ENCODE assay signal across 8 cellular contexts in the genomic region with DNA sequence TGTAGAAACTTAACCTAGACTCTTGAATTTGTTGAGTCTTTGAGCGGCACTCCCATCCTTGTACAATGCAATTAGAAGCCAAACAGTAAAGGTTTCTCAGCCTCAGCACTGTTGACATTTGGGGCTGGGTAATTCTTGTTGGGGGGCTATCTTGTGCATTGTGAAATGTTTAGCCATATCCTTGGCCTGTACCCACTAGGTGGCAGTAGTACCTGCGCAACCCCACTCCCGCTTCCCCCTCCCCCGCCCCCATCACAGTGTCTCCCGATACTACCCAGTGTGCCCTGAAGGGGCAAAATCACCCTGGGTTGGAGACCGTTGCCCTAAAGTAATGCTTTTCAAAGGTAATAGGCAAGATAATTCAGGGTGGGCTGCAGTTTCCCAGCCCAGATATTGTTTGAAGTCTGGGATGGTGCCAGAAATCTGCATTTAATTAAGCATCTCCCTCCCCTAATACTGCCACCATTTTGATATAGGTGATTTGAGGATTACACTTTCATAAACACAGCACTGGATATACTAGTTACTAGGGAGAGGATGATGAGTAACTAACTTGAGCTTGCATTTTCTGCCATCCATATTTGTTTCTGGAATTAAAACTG. TPM values are rescaled to one million over a fixed set of nuclear protein-coding genes. Genes with fewer than 3 reads are reported as not detected.
DNase-seq lines count a peak whose midpoint lies in the region; ATAC-seq and TF ChIP-seq lines count a peak whose summit lies in the region.

No MANE protein-coding gene starts in this region.

- H3K27ac Mint-ChIP-seq in CD14-positive monocyte: no peak overlapping the region
- peak overlapping the region in 1 of 2 donors; percentile 34 for H3K27ac Mint-ChIP-seq in natural killer cell

- peaks cover 19% of the 10 kb centered on the region for H3K4me1 Mint-ChIP-seq in CD14-positive monocyte
- peaks cover 22 to 28% of the 10 kb centered on the region in 2 donors for H3K4me1 Mint-ChIP-seq in natural killer cell

- intact Hi-C loops in CD14-positive monocyte (cut with micrococcal nuclease) (loop anchor here (5.0 to 10.0 kb wide), 2 partner anchors 122 to 125 kb away; no protein-coding TSS in a partner anchor), natural killer cell (cut with micrococcal nuclease) (loop anchor here (1.0 to 10.0 kb wide), 6 partner anchors 27 to 207 kb away; a partner anchor contains a TSS)

- H3K9me3 Mint-ChIP-seq in CD14-positive monocyte (no peaks in the 10 kb centered on the region), natural killer cell (no peaks in the 10 kb centered on the region)

- H3K4me3 Mint-ChIP-seq in CD14-positive monocyte (no peak overlapping the region), natural killer cell (peak overlapping the region; percentile 69)

- ATAC-seq in natural killer cell (peak; percentile 64 to 80 (median 68)), HG03280 (IDR thresholded peaks at IDR 0.05; ENCODE audit: unreplicated experiment) (no peak)
- ATAC-seq in stimulated activated naive CD8-positive, alpha-beta T cell treated with anti-CD3 and anti-CD28 coated beads, Interleukin-15, Interleukin-2, amounts not matched to agents 100 U/mL and 50 U/mL, for 24 hours: peak; percentile 53

- DNase-seq in CD14-positive monocyte (ENCODE audit: low spot score) (peak; percentile 52), HK-2 (ENCODE audit: unreplicated experiment) (peak; percentile 59), NOMO-1 treated with dmso at 0.1 percent for 144 hours (lab: John Stamatoyannopoulos, UW; ENCODE audit: unreplicated experiment) (peak; percentile 23), epithelial cell of esophagus (ENCODE audit: low read depth) (peak; percentile 77), natural killer cell (peak; percentile 39)
- peak; percentile 77 for DNase-seq in activated CD8-positive, alpha-beta memory T cell treated with anti-CD3 and anti-CD28 coated beads, Interleukin-2, amount 50 U/mL, for 48 hours
- DNase-seq in stimulated activated naive CD8-positive, alpha-beta T cell treated with anti-CD3 and anti-CD28 coated beads, Interleukin-15, Interleukin-2, amounts not matched to agents 100 U/mL and 50 U/mL, for 24 hours: peak; percentile 81

- H3K27me3 Mint-ChIP-seq in CD14-positive monocyte (ENCODE audit: low read depth in 3 of 3) (peaks cover 0 to 2% (median under 1%) of the 10 kb centered on the region in 3 donors), natural killer cell (ENCODE audit: low read depth in 2 of 2) (no peaks in the 10 kb centered on the region)

- TF ChIP-seq CTCF in CD14-positive monocyte (IDR thresholded peaks at IDR 0.05): peak; percentile 72
- peak; percentile 67 for TF ChIP-seq CTCF in epithelial cell of esophagus (IDR thresholded peaks at IDR 0.05; ENCODE audit: insufficient read depth, low read depth, low read length, missing control alignments)
- peak; percentile 81 for TF ChIP-seq CTCF in natural killer cell (IDR thresholded peaks at IDR 0.05)

- peaks cover 30 to 37% of the 10 kb centered on the region in 2 donors for H3K36me3 Mint-ChIP-seq in CD14-positive monocyte
- H3K36me3 Mint-ChIP-seq in natural killer cell: no peaks in the 10 kb centered on the region

- peak overlapping the region; percentile 22 for H3K4me3 ChIP-seq in epithelial cell of esophagus (ENCODE audit: low read length)

RNA-seq across cellular contexts. Expression of a gene that starts 1.8 kb away (rescaled TPM):
- polyA plus RNA-seq in CD14-positive monocyte: 100 to 1,000 TPM; 901 to 924 TPM
- 100 to 1,000 TPM; 152 to 189 (median 163) TPM for total RNA-seq in natural killer cell

RNA-seq across cellular contexts. Expression of a gene that starts 6.4 kb away (rescaled TPM):
- polyA plus RNA-seq in CD14-positive monocyte: 10 to 100 TPM; 57.0 to 61.9 TPM
- 10 to 100 TPM; 21.3 to 25.8 (median 24.2) TPM for total RNA-seq in natural killer cell

RNA-seq across cellular contexts. Expression of a gene that starts 6.5 kb away (rescaled TPM):
- polyA plus RNA-seq in CD14-positive monocyte: 10 to 100 TPM; 11.3 to 13.8 TPM
- total RNA-seq in natural killer cell: 10 to 100 TPM; 16.5 to 22.8 (median 20.5) TPM

RNA-seq across cellular contexts. Expression of a gene that starts 29.8 kb away (rescaled TPM):
- polyA plus RNA-seq in CD14-positive monocyte: 100 to 1,000 TPM; 200 to 218 TPM
- total RNA-seq in natural killer cell: 100 to 1,000 TPM; 175 to 191 (median 179) TPM

RNA-seq across cellular contexts. Expression of a gene that starts 56.2 kb away (rescaled TPM):
- 100 to 1,000 TPM; 486 to 504 TPM for polyA plus RNA-seq in CD14-positive monocyte
- total RNA-seq in natural killer cell: 100 to 1,000 TPM in 1 of 3 donors, 10 to 100 TPM in 2; 69.7 to 110 (median 77.2) TPM

Comparison
In these comparisons a context has a peak if more than half of its experiments do, and no peak if none do; other contexts are left out.
1. DNase-seq: peak in every context shown above with its lines; median percentile 81 in stimulated activated naive CD8-positive, alpha-beta T cell treated with anti-CD3 and anti-CD28 coated beads, Interleukin-15, Interleukin-2, amounts not matched to agents 100 U/mL and 50 U/mL, for 24 hours; 77 in activated CD8-positive, alpha-beta memory T cell treated with anti-CD3 and anti-CD28 coated beads, Interleukin-2, amount 50 U/mL, for 48 hours; 77 in epithelial cell of esophagus; 59 in HK-2; 52 in CD14-positive monocyte; 39 in natural killer cell; 23 in NOMO-1 treated with dmso at 0.1 percent for 144 hours.